Comparison of ENCODE assay signal across 12 cellular contexts in the genomic region with DNA sequence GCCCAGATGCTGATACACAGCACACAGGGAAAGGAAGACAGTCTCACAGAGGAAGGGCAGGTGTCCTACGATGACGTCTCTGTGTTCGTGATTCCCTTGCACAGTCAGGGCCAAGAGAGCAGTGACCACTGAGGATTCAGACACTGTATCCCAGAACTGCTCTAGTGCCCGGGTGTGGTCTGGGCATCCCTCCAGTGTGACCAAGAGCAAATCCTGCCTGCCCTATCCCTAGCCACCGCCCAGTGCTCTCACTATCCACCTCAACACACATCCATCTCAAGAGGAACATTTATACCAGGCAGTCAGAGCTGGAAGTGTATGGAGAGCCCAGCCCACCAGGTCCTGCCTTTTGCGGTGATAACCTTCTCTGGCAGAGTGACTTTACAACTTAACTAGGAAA. TPM values are rescaled to one million over a fixed set of nuclear protein-coding genes. Genes with fewer than 3 reads are reported as not detected.
DNase-seq lines count a peak whose midpoint lies in the region; ATAC-seq and TF ChIP-seq lines count a peak whose summit lies in the region.
"Had no signal": no experiment of that assay in that cellular context is flagged by ENCODE, and none has a peak within 500 bp of the region (broad histone marks: within the 10 kb centered on the region; RNA-seq: fewer than 3 reads in every experiment).

No MANE protein-coding gene starts in this region.

- peaks cover 63% of the 10 kb centered on the region for H3K4me1 Mint-ChIP-seq in activated naive CD8-positive, alpha-beta T cell treated with anti-CD3 and anti-CD28 coated beads, Interleukin-2, amount 10 ng/mL, durations not matched to agents 7 days and 5 days
- peaks cover 46 to 91% (median 86%) of the 10 kb centered on the region in 4 donors for H3K4me1 Mint-ChIP-seq in naive thymus-derived CD8-positive, alpha-beta T cell

- DNase-seq in GM13977 (ENCODE audit: low spot score) (peak; percentile 8), G401 (ENCODE audit: low spot score) (no peak)
- DNase-seq in activated naive CD8-positive, alpha-beta T cell treated with anti-CD3 and anti-CD28 coated beads, Interleukin-2, amount 10 ng/mL, durations not matched to agents 7 days and 5 days = no peak
- DNase-seq in naive thymus-derived CD8-positive, alpha-beta T cell = no peak
- DNase-seq in activated effector memory CD4-positive, alpha-beta T cell treated with anti-CD3 and anti-CD28 coated beads, Interleukin-2, amount 50 U/mL, for 16 hours = no peak
- DNase-seq in stimulated activated CD4-positive, alpha-beta T cell treated with anti-CD3 and anti-CD28 coated beads, Interleukin-15, amount 100 ng/mL, for 24 hours = no peak
- DNase-seq: activated T-cell treated with anti-CD3 and anti-CD28 coated beads for 4 hours had no signal

- in situ Hi-C loops in GM13977 (cut with MboI; ENCODE audit: low pct_unique_long_range_greater_than_20kb, low sequenced_read_pairs, unreplicated experiment) = no loop called here
- in situ Hi-C loops in G401 (cut with HindIII; ENCODE audit: low sequenced_read_pairs) = no loop called here

- H4K20me1 ChIP-seq in BLaER1 = peaks cover 37% of the 10 kb centered on the region

- H3K4me2 ChIP-seq in BLaER1 = no peak overlapping the region

- peaks cover 40% of the 10 kb centered on the region for H3K36me3 Mint-ChIP-seq in activated naive CD8-positive, alpha-beta T cell treated with anti-CD3 and anti-CD28 coated beads, Interleukin-2, amount 10 ng/mL, durations not matched to agents 7 days and 5 days
- peaks cover 0 to 64% (median 13%) of the 10 kb centered on the region in 3 donors for H3K36me3 Mint-ChIP-seq in naive thymus-derived CD8-positive, alpha-beta T cell

- no peak overlapping the region for H3K27ac ChIP-seq in BLaER1
- H3K27ac ChIP-seq: C4-2B had no signal

- no peaks in the 10 kb centered on the region for H3K27me3 ChIP-seq in BLaER1
- H3K27me3 ChIP-seq: gastroesophageal sphincter had no signal

- TF ChIP-seq CTCF in GM13977 (IDR thresholded peaks at IDR 0.05; ENCODE audit: extremely low read depth, insufficient read depth, missing control alignments) = no peak

- H3K4me3 ChIP-seq in BLaER1 = no peak overlapping the region
- H3K4me3 ChIP-seq: gastroesophageal sphincter had no signal

- no peaks in the 10 kb centered on the region for H3K9me3 Mint-ChIP-seq in activated naive CD8-positive, alpha-beta T cell treated with anti-CD3 and anti-CD28 coated beads, Interleukin-2, amount 10 ng/mL, durations not matched to agents 7 days and 5 days
- H3K9me3 Mint-ChIP-seq in naive thymus-derived CD8-positive, alpha-beta T cell = no peaks in the 10 kb centered on the region

- H3K36me3 ChIP-seq in BLaER1 = peaks cover 60% of the 10 kb centered on the region

- peak overlapping the region; percentile 94 for H3K27ac Mint-ChIP-seq in activated naive CD8-positive, alpha-beta T cell treated with anti-CD3 and anti-CD28 coated beads, Interleukin-2, amount 10 ng/mL, durations not matched to agents 7 days and 5 days
- H3K27ac Mint-ChIP-seq in naive thymus-derived CD8-positive, alpha-beta T cell = peak overlapping the region; percentile 91 to 100 (median 98)

- peak overlapping the region; percentile 5; the same call in 1 of the 2 replicates for H3K9ac ChIP-seq in BLaER1

- peaks cover 56% of the 10 kb centered on the region for H3K4me1 ChIP-seq in BLaER1

- H3K9me3 ChIP-seq in BLaER1 = no peaks in the 10 kb centered on the region
- H3K9me3 ChIP-seq: gastroesophageal sphincter had no signal

- H3K27me3 Mint-ChIP-seq in activated naive CD8-positive, alpha-beta T cell treated with anti-CD3 and anti-CD28 coated beads, Interleukin-2, amount 10 ng/mL, durations not matched to agents 7 days and 5 days = no peaks in the 10 kb centered on the region
- peaks cover 0 to 2% (median 0%) of the 10 kb centered on the region in 5 donors for H3K27me3 Mint-ChIP-seq in naive thymus-derived CD8-positive, alpha-beta T cell

- POLR2A ChIA-PET in activated naive CD8-positive, alpha-beta T cell treated with anti-CD3 and anti-CD28 coated beads, Interleukin-2, amount 10 ng/mL, durations not matched to agents 7 days and 5 days (lab: Charles Lee) = interaction anchor here (1.6 to 30.7 kb wide), 4 partner anchors 11 to 28 kb away, joined by 4 to 1053 read pairs (median 81); partner anchors contain the start of genes GLYCTK, TWF2 and WDR82
- POLR2A ChIA-PET in naive thymus-derived CD8-positive, alpha-beta T cell (lab: Charles Lee) = interaction anchor here (43.1 to 58.8 kb wide), 3 partner anchors 1 to 34 kb away, joined by 1452 to 1841 read pairs (median 1452); partner anchors contain the start of genes GLYCTK, PPM1M, TLR9 and TWF2

- H3K4me3 Mint-ChIP-seq in activated naive CD8-positive, alpha-beta T cell treated with anti-CD3 and anti-CD28 coated beads, Interleukin-2, amount 10 ng/mL, durations not matched to agents 7 days and 5 days = peak overlapping the region; percentile 14
- H3K4me3 Mint-ChIP-seq in naive thymus-derived CD8-positive, alpha-beta T cell = peak overlapping the region in 8 of 10 donors; percentile 50 to 86 (median 64)

- no peak for ATAC-seq in activated naive CD8-positive, alpha-beta T cell treated with anti-CD3 and anti-CD28 coated beads, Interleukin-2, amount 10 ng/mL, durations not matched to agents 7 days and 5 days (ENCODE audit: low read depth)
- ATAC-seq in naive thymus-derived CD8-positive, alpha-beta T cell = no peak
- ATAC-seq: gastroesophageal sphincter had no signal

RNA-seq across cellular contexts. Expression of gene PPM1M, which starts 4.1 kb away (rescaled TPM):
- 100 to 1,000 TPM; 101 to 105 TPM for total RNA-seq in activated naive CD8-positive, alpha-beta T cell treated with anti-CD3 and anti-CD28 coated beads, Interleukin-2, amount 10 ng/mL, durations not matched to agents 7 days and 5 days
- 100 to 1,000 TPM; 108 to 114 TPM for total RNA-seq in naive thymus-derived CD8-positive, alpha-beta T cell
- polyA plus RNA-seq in naive thymus-derived CD8-positive, alpha-beta T cell = 100 to 1,000 TPM in 2 of 3 donors, 10 to 100 TPM in 1; 68.0 to 172 (median 106) TPM
- 0.43 and 1.4 TPM in 2 replicates for total RNA-seq in G401 (2014; rRNA removed; shearing (Covaris generic))

RNA-seq across cellular contexts. Expression of gene TWF2, which starts 10.7 kb away (rescaled TPM):
- total RNA-seq in activated naive CD8-positive, alpha-beta T cell treated with anti-CD3 and anti-CD28 coated beads, Interleukin-2, amount 10 ng/mL, durations not matched to agents 7 days and 5 days = 100 to 1,000 TPM; 118 to 122 TPM
- total RNA-seq in naive thymus-derived CD8-positive, alpha-beta T cell = 10 to 100 TPM; 77.2 to 77.6 TPM
- 100 to 1,000 TPM; 112 to 171 (median 142) TPM for polyA plus RNA-seq in naive thymus-derived CD8-positive, alpha-beta T cell
- 237 and 258 TPM in 2 replicates for total RNA-seq in G401 (2014; rRNA removed; shearing (Covaris generic))

RNA-seq across cellular contexts. Expression of gene TLR9, which starts 24.2 kb away (rescaled TPM):
- total RNA-seq in activated naive CD8-positive, alpha-beta T cell treated with anti-CD3 and anti-CD28 coated beads, Interleukin-2, amount 10 ng/mL, durations not matched to agents 7 days and 5 days = 1 to 10 TPM; 1.6 to 2.0 TPM
- total RNA-seq in naive thymus-derived CD8-positive, alpha-beta T cell = 1 to 10 TPM; 2.4 to 2.8 TPM
- polyA plus RNA-seq in naive thymus-derived CD8-positive, alpha-beta T cell = not detected
- 0.07 TPM in 1 of 2 replicates, not detected in the other for total RNA-seq in G401 (2014; rRNA removed; shearing (Covaris generic))
- total RNA-seq: gastroesophageal sphincter, HT-29, pulmonary artery endothelial cell had no signal

RNA-seq across cellular contexts. Expression of gene WDR82, which starts 28.8 kb away (rescaled TPM):
- total RNA-seq in activated naive CD8-positive, alpha-beta T cell treated with anti-CD3 and anti-CD28 coated beads, Interleukin-2, amount 10 ng/mL, durations not matched to agents 7 days and 5 days = 100 to 1,000 TPM; 134 to 140 TPM
- 100 to 1,000 TPM; 190 to 191 TPM for total RNA-seq in naive thymus-derived CD8-positive, alpha-beta T cell
- polyA plus RNA-seq in naive thymus-derived CD8-positive, alpha-beta T cell = 100 to 1,000 TPM; 136 to 172 (median 146) TPM
- total RNA-seq in G401 (2014; rRNA removed; shearing (Covaris generic)) = 89.2 and 115 TPM in 2 replicates

RNA-seq across cellular contexts. Expression of gene GLYCTK, which starts 37.9 kb away (rescaled TPM):
- 10 to 100 TPM; 26.2 to 31.2 TPM for total RNA-seq in activated naive CD8-positive, alpha-beta T cell treated with anti-CD3 and anti-CD28 coated beads, Interleukin-2, amount 10 ng/mL, durations not matched to agents 7 days and 5 days
- 10 to 100 TPM; 39.9 to 41.5 TPM for total RNA-seq in naive thymus-derived CD8-positive, alpha-beta T cell
- 10 to 100 TPM in 1 of 3 donors, 1 to 10 TPM in 2; 6.4 to 10.4 (median 7.6) TPM for polyA plus RNA-seq in naive thymus-derived CD8-positive, alpha-beta T cell
- 14.8 and 24.5 TPM in 2 replicates for total RNA-seq in G401 (2014; rRNA removed; shearing (Covaris generic))

Comparison
In these comparisons a context has a peak if more than half of its experiments do, and no peak if none do; other contexts are left out.
1. RNA of gene PPM1M, which starts 4.1 kb away (total RNA-seq): 108 to 114 TPM in naive thymus-derived CD8-positive, alpha-beta T cell and 101 to 105 TPM in activated naive CD8-positive, alpha-beta T cell treated with anti-CD3 and anti-CD28 coated beads, Interleukin-2, amount 10 ng/mL, durations not matched to agents 7 days and 5 days; 0.43 to 1.4 TPM in G401; every median in the first group is over 10 times any median in the second.